27 cellular contexts compared by ENCODE assay signal in the genomic region with DNA sequence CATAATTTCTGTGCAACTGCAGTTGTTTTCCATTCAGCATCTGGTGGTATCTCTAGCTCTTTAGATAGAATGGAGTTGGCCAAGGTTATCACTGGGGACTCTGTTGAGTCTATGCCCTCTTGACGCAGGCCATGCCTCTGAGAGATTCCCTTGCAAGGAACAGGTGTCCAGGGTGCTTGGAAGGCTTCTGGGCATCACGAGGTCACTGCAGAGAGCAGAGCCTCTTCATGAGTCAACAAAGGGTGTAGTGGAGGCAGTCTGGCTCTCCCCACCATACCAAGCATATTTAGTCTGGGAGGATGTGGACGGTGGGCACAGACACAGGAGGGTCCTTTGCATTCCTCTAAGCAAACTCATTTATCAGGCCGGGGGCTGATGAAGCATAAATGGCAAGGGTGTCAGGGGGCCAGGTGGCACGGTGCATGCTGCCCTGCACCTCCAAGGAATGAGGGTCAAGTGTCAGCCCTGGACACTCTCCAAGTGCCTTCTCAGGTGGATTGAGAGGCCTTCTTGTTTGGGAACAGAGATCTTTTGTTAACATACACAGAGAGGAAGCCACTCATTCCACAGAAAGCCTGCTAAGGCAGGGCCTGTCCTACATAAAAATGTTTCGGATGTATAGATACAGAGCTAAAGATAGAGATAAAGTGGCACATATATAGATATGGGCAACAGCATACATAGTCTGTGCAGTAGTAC.
"Had no signal": no experiment of that assay in that cellular context is flagged by ENCODE, and none has a peak within 500 bp of the region (broad histone marks: within the 10 kb centered on the region; RNA-seq: fewer than 3 reads in every experiment).

No MANE protein-coding gene starts in this region.

- H3K9me3 Mint-ChIP-seq: mesothelial cell of epicardium had no signal

- H3K27ac Mint-ChIP-seq: effector memory CD8-positive, alpha-beta T cell; immature natural killer cell; mesothelial cell of epicardium; naive thymus-derived CD8-positive, alpha-beta T cell; progenitor cell of endocrine pancreas; stimulated activated effector memory CD8-positive, alpha-beta T cell treated with anti-CD3 and anti-CD28 coated beads, Interleukin-12 subunit alpha, Interleukin-12 subunit beta, amount 100 ng/mL, for 72 hours had no signal

- H3K36me3 Mint-ChIP-seq: immature natural killer cell; mesothelial cell of epicardium; naive thymus-derived CD8-positive, alpha-beta T cell; stimulated activated effector memory CD8-positive, alpha-beta T cell treated with anti-CD3 and anti-CD28 coated beads, Interleukin-12 subunit alpha, Interleukin-12 subunit beta, amount 100 ng/mL, for 72 hours had no signal

- H3K4me1 ChIP-seq: esophagus squamous epithelium, parathyroid adenoma, right atrium auricular region, testis, tibial nerve, upper lobe of left lung, vagina had no signal

- DNase-seq: dermis blood vessel endothelial cell; effector memory CD8-positive, alpha-beta T cell; erythroblast; esophagus squamous epithelium; foreskin melanocyte; glutamatergic neuron; hypothalamus; immature natural killer cell; mesenchymal stem cell; mucosa of descending colon; naive thymus-derived CD8-positive, alpha-beta T cell; stimulated activated CD4-positive, alpha-beta T cell treated with anti-CD3 and anti-CD28 coated beads, Interleukin-2, amount 100 ng/mL, for 24 hours; stimulated activated CD4-positive, alpha-beta T cell treated with anti-CD3 and anti-CD28 coated beads, Interleukin-4, amount 100 ng/mL, for 24 hours; stimulated activated naive CD8-positive, alpha-beta T cell treated with anti-CD3 and anti-CD28 coated beads, Interleukin-15, Interleukin-2, amounts not matched to agents 100 U/mL and 50 U/mL, for 24 hours; substantia nigra; testis; upper lobe of left lung had no signal

- H3K4me3 ChIP-seq: coronary artery, esophagus squamous epithelium, mucosa of descending colon, right atrium auricular region, testis, tibial nerve, upper lobe of left lung, vagina had no signal

- H3K9ac ChIP-seq: parathyroid adenoma had no signal

- H3K4me1 Mint-ChIP-seq: immature natural killer cell; naive thymus-derived CD8-positive, alpha-beta T cell; stimulated activated effector memory CD8-positive, alpha-beta T cell treated with anti-CD3 and anti-CD28 coated beads, Interleukin-12 subunit alpha, Interleukin-12 subunit beta, amount 100 ng/mL, for 72 hours had no signal

- H3K36me3 ChIP-seq: esophagus squamous epithelium, right atrium auricular region, tibial nerve, upper lobe of left lung, vagina had no signal

- H3K27me3 Mint-ChIP-seq: effector memory CD8-positive, alpha-beta T cell; progenitor cell of endocrine pancreas had no signal

- ATAC-seq: effector memory CD8-positive, alpha-beta T cell; left lobe of liver; mucosa of descending colon; naive thymus-derived CD8-positive, alpha-beta T cell; sciatic nerve; stimulated activated effector memory CD8-positive, alpha-beta T cell treated with anti-CD3 and anti-CD28 coated beads, Interleukin-12 subunit alpha, Interleukin-12 subunit beta, amount 100 ng/mL, for 72 hours; stimulated activated naive CD8-positive, alpha-beta T cell treated with anti-CD3 and anti-CD28 coated beads, Interleukin-15, Interleukin-2, amounts not matched to agents 100 U/mL and 50 U/mL, for 24 hours had no signal

- H3K27ac ChIP-seq: coronary artery, esophagus squamous epithelium, parathyroid adenoma, right atrium auricular region, testis, tibial nerve, upper lobe of left lung, vagina had no signal

- H3K9me3 ChIP-seq: esophagus squamous epithelium, mucosa of descending colon, right atrium auricular region, testis, tibial nerve, upper lobe of left lung, vagina had no signal

- H2AFZ ChIP-seq: parathyroid adenoma had no signal

- H3K27me3 ChIP-seq: esophagus squamous epithelium, right atrium auricular region, testis, tibial nerve, upper lobe of left lung, vagina had no signal

- H3K4me3 Mint-ChIP-seq: effector memory CD8-positive, alpha-beta T cell; immature natural killer cell; mesothelial cell of epicardium; naive thymus-derived CD8-positive, alpha-beta T cell; stimulated activated effector memory CD8-positive, alpha-beta T cell treated with anti-CD3 and anti-CD28 coated beads, Interleukin-12 subunit alpha, Interleukin-12 subunit beta, amount 100 ng/mL, for 72 hours had no signal

- H3K79me2 ChIP-seq: parathyroid adenoma had no signal
